1 cellular context compared by ENCODE assay signal in genomic region chr2:140359056-140359771, GRCh38.
TF ChIP-seq lines count a peak whose summit lies in the region.

No MANE protein-coding gene starts in this region.

TF ChIP-seq in SK-N-SH treated with all-trans-retinoic acid at 6 μM for 48 hours, 23 proteins besides CTCF, POLR2A, EP300 and RAD21 (continued from another document):
- TF ChIP-seq, protein P1, sequence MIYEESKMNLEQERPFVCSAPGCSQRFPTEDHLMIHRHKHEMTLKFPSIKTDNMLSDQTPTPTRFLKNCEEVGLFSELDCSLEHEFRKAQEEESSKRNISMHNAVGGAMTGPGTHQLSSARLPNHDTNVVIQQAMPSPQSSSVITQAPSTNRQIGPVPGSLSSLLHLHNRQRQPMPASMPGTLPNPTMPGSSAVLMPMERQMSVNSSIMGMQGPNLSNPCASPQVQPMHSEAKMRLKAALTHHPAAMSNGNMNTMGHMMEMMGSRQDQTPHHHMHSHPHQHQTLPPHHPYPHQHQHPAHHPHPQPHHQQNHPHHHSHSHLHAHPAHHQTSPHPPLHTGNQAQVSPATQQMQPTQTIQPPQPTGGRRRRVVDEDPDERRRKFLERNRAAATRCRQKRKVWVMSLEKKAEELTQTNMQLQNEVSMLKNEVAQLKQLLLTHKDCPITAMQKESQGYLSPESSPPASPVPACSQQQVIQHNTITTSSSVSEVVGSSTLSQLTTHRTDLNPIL (CRISPR knock-in tag; IDR thresholded peaks at IDR 0.05; ENCODE audit: low read depth), result peak; percentile 39; the same call in 1 of the 2 replicates
